In the genomic region with DNA sequence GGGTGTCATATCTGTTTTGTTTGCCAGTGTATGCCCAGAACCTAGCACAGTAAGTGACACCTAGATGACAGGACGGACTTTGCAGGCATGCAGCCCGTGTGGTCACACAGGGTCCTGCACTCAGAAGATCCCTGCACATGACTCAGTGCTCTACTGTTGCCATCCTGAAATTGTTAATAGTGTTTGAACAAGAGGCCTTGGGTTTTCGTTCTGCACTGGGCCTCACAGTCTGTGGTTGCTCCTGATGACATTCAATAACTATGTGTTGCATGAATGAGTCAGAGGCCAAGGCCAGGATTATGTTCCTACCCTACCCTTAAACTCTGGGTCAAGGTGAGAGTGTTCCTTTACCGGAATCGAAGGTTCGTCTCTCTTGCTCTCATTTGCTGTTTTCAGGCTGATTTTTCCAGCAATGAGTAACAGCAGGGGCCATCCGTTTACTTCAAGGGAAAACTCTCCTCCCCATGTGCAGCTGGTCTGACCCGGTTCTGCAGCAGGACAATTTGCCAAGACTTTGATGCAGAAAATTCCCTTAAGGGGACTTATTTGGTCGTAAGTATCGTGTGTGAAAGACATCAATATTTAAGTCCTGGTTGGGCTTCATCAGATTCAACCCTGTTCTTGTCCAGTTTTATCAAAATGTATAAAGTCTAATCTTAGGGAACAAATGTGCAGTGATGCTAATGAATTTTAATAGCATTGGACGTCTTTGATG, we compare ENCODE assay signal across 1 cellular context.
A peak's percentile ranks its signal among the peaks of the same experiment; 100 is the strongest.
TF ChIP-seq lines count a peak whose summit lies in the region.

No MANE protein-coding gene starts in this region.

TF ChIP-seq in HCT116, 20 proteins besides CTCF, POLR2A, EP300 and RAD21 (continued from another document):
- TF ChIP-seq, protein P1, sequence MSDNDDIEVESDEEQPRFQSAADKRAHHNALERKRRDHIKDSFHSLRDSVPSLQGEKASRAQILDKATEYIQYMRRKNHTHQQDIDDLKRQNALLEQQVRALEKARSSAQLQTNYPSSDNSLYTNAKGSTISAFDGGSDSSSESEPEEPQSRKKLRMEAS (IDR thresholded peaks at IDR 0.05) = peak; percentile 33; the same call in 1 of the 2 replicates
- TF ChIP-seq CBX3 (IDR thresholded peaks at IDR 0.05; ENCODE audit: low read depth) = peak; percentile 37; the same call in 1 of the 2 replicates
- no peak for TF ChIP-seq ELF1 (IDR thresholded peaks at IDR 0.05; ENCODE audit: borderline replicate concordance, low read depth)
- TF ChIP-seq EZH2 (IDR thresholded peaks at IDR 0.05) = no peak
- TF ChIP-seq SP1 (IDR thresholded peaks at IDR 0.05; ENCODE audit: low read depth) = peak; percentile 47; the same call in 1 of the 2 replicates
- TF ChIP-seq, protein P2, sequence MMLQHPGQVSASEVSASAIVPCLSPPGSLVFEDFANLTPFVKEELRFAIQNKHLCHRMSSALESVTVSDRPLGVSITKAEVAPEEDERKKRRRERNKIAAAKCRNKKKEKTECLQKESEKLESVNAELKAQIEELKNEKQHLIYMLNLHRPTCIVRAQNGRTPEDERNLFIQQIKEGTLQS (IDR thresholded peaks at IDR 0.05) = no peak
- TF ChIP-seq POLR2AphosphoS5 (IDR thresholded peaks at IDR 0.05; ENCODE audit: low read depth, low read length) = no peak
- TF ChIP-seq, protein P3, sequence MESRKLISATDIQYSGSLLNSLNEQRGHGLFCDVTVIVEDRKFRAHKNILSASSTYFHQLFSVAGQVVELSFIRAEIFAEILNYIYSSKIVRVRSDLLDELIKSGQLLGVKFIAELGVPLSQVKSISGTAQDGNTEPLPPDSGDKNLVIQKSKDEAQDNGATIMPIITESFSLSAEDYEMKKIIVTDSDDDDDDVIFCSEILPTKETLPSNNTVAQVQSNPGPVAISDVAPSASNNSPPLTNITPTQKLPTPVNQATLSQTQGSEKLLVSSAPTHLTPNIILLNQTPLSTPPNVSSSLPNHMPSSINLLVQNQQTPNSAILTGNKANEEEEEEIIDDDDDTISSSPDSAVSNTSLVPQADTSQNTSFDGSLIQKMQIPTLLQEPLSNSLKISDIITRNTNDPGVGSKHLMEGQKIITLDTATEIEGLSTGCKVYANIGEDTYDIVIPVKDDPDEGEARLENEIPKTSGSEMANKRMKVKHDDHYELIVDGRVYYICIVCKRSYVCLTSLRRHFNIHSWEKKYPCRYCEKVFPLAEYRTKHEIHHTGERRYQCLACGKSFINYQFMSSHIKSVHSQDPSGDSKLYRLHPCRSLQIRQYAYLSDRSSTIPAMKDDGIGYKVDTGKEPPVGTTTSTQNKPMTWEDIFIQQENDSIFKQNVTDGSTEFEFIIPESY (IDR thresholded peaks at IDR 0.05; ENCODE audit: extremely low read depth, insufficient replicate concordance, low read length) = no peak
- TF ChIP-seq ZFX (IDR thresholded peaks at IDR 0.05) = 0 out of 2 replicates have a peak, but pooled peaks have one; percentile 11
